Comparison of ENCODE assay signal across 8 cellular contexts in the genomic region with DNA sequence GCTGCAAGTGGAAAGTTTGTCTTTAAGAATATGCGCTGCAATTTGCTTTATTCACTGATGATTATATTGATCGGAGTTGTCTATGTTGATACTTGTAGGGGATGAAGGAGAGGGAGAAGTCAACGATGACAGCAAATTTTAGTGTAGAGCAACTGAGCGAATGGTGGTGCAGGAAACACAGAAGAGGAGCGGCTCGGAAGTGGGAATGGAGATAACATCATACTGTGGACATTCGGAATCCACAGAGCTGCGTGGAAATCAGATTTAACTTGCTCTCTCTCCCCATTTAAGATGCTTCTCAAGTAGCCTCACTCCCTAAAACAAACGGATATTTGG. TPM values are rescaled to one million over a fixed set of nuclear protein-coding genes. Genes with fewer than 3 reads are reported as not detected.
A peak's percentile ranks its signal among the peaks of the same experiment; 100 is the strongest.
DNase-seq lines count a peak whose midpoint lies in the region; ATAC-seq and TF ChIP-seq lines count a peak whose summit lies in the region.

No MANE protein-coding gene starts in this region.

- intact Hi-C loops in esophagus squamous epithelium (cut with DNase I) (no loop called here), psoas muscle (cut with DNase I) (loop anchor here (1.0 to 2.0 kb wide), 2 partner anchors 24 kb away; partner anchors contain the start of gene TMEM14C (in 2 of the 2))

- CTCF ChIA-PET in RWPE1 (lab: Yijun Ruan, JAX), result no interaction called here

- H3K27me3 ChIP-seq in esophagus squamous epithelium, result no peaks in the 10 kb centered on the region
- no peaks in the 10 kb centered on the region for H3K27me3 ChIP-seq in psoas muscle (ENCODE audit: insufficient read depth in 3 of 3, low read length in 2 of 3)

- POLR2A ChIA-PET in RWPE1 (lab: Yijun Ruan, JAX; ENCODE audit: low non-redundant PET), result interaction anchor here (0.6 kb wide), 1 partner anchor 53 kb away, joined by 3 read pairs; the partner anchor contains the start of genes C6orf52 and PAK1IP1

- no peak for DNase-seq in RWPE1 (ENCODE audit: low spot score)
- no peak for DNase-seq in esophagus squamous epithelium (lab: John Stamatoyannopoulos, UW)
- DNase-seq in psoas muscle, result no peak
- no peak for DNase-seq in KG1 (lab: John Stamatoyannopoulos, UW)
- DNase-seq in LoVo (ENCODE audit: low spot score), result no peak

- ATAC-seq in psoas muscle, result no peak
- no peak for ATAC-seq in GM21717 (IDR thresholded peaks at IDR 0.05; ENCODE audit: unreplicated experiment)
- ATAC-seq in GM18861 (IDR thresholded peaks at IDR 0.05; ENCODE audit: unreplicated experiment), result no peak

- H3K27ac ChIP-seq in RWPE1, result peak overlapping the region; percentile 78
- H3K27ac ChIP-seq in esophagus squamous epithelium, result peak overlapping the region; percentile 83 to 94 (median 88)
- H3K27ac ChIP-seq in psoas muscle, result peak overlapping the region; percentile 83

- WGBS in esophagus squamous epithelium, 2 donors, result 38 to 44% methylated on average over 9 of the region's 9 CpGs
- 28 to 44% (median 32%) methylated on average over 9 of the region's 9 CpGs for WGBS in psoas muscle, 3 donors

- H3K4me3 ChIP-seq in GM08714 (ENCODE audit: low read length) (peak overlapping the region; percentile 92), esophagus squamous epithelium (peak overlapping the region; percentile 51 to 88 (median 70)), psoas muscle (peak overlapping the region; percentile 74)

- peaks cover 0 to 24% (median 0%) of the 10 kb centered on the region in 3 donors for H3K36me3 ChIP-seq in esophagus squamous epithelium
- H3K36me3 ChIP-seq in psoas muscle (ENCODE audit: insufficient read depth in 1 of 2, low read depth in 1 of 2), result peaks cover 3 to 36% of the 10 kb centered on the region in 2 donors

- no peak for TF ChIP-seq POLR2A in esophagus squamous epithelium (IDR thresholded peaks at IDR 0.05)

- H3K4me1 ChIP-seq in esophagus squamous epithelium (peaks cover 22 to 46% (median 24%) of the 10 kb centered on the region in 3 donors), psoas muscle (peaks cover 22% of the 10 kb centered on the region)

- H3K9me3 ChIP-seq in esophagus squamous epithelium (no peaks in the 10 kb centered on the region), psoas muscle (no peaks in the 10 kb centered on the region)

- TF ChIP-seq CTCF in RWPE1 (conservative IDR thresholded peaks at IDR 0.05; ENCODE audit: low read depth) (no peak), esophagus squamous epithelium (IDR thresholded peaks at IDR 0.05) (no peak), psoas muscle (IDR thresholded peaks at IDR 0.05) (no peak)

RNA-seq across cellular contexts. Expression of gene TMEM14B, which starts 0.7 kb away (rescaled TPM):
- 10 to 100 TPM; 12.7 to 64.5 (median 47.1) TPM for total RNA-seq in esophagus squamous epithelium
- total RNA-seq in psoas muscle, result 10 to 100 TPM; 78.2 to 89.1 (median 81.8) TPM
- polyA plus RNA-seq in psoas muscle, result 100 to 1,000 TPM in 1 of 3 donors, 10 to 100 TPM in 2; 66.1 to 118 (median 85.5) TPM

RNA-seq across cellular contexts. Expression of gene TMEM14C, which starts 24.0 kb away (rescaled TPM):
- total RNA-seq in esophagus squamous epithelium, result 100 to 1,000 TPM in 1 of 4 donors, 10 to 100 TPM in 3; 42.8 to 125 (median 69.2) TPM
- total RNA-seq in psoas muscle, result 10 to 100 TPM; 74.3 to 90.7 (median 86.7) TPM
- 100 to 1,000 TPM in 2 of 3 donors, 10 to 100 TPM in 1; 64.4 to 161 (median 104) TPM for polyA plus RNA-seq in psoas muscle

RNA-seq across cellular contexts. Expression of gene PAK1IP1, which starts 52.1 kb away (rescaled TPM):
- total RNA-seq in esophagus squamous epithelium (10 to 100 TPM; 11.4 to 23.6 (median 19.4) TPM), psoas muscle (10 to 100 TPM in 3 of 4 donors, 1 to 10 TPM in 1; 9.5 to 22.6 (median 18.3) TPM)
- polyA plus RNA-seq in psoas muscle, result 10 to 100 TPM; 22.0 to 44.1 (median 25.2) TPM

RNA-seq across cellular contexts. Expression of gene C6orf52, which starts 52.5 kb away (rescaled TPM):
- total RNA-seq in esophagus squamous epithelium (not detected), psoas muscle (1 to 10 TPM in 2 of 4 donors, under 1 TPM in 2; 0.61 to 1.5 (median 1.0) TPM)
- polyA plus RNA-seq in psoas muscle, result under 1 TPM; 0.33 to 0.47 (median 0.38) TPM
